ENCODE assay signal across 8 cellular contexts in genomic region chr10:25113231-25114035, GRCh38.
DNase-seq lines count a peak whose midpoint lies in the region; ATAC-seq and TF ChIP-seq lines count a peak whose summit lies in the region.

No MANE protein-coding gene starts in this region.

- H3K27ac Mint-ChIP-seq in activated naive CD4-positive, alpha-beta T cell treated with anti-CD3 and anti-CD28 coated beads, Interleukin-2, amount 10 ng/mL, durations not matched to agents 7 days and 5 days: no peak overlapping the region

- no peak overlapping the region for H3K4me2 ChIP-seq in parathyroid adenoma (ENCODE audit: low read length)

- no peak overlapping the region for H3K9ac ChIP-seq in parathyroid adenoma

- intact Hi-C loops in Right ventricle myocardium superior (cut with DNase I): loop anchor here (10.0 kb wide), 2 partner anchors 111 to 571 kb away; no protein-coding TSS in a partner anchor

- no peak overlapping the region for H3K27ac ChIP-seq in parathyroid adenoma

- no peaks in the 10 kb centered on the region for H3K36me3 ChIP-seq in GM06990 (ENCODE audit: control insufficient read depth, insufficient read depth, low read length)
- no peaks in the 10 kb centered on the region for H3K36me3 ChIP-seq in parathyroid adenoma (ENCODE audit: control insufficient read depth, insufficient read depth, low read length)

- CTCF ChIA-PET in activated naive CD4-positive, alpha-beta T cell treated with anti-CD3 and anti-CD28 coated beads, Interleukin-2, amount 10 ng/mL, durations not matched to agents 7 days and 5 days (lab: Charles Lee): interaction anchor here (1.0 to 1.8 kb wide), 4 partner anchors 11 to 113 kb away, joined by 3 to 6 read pairs (median 5); no protein-coding TSS in a partner anchor

- no peaks in the 10 kb centered on the region for H3K4me1 Mint-ChIP-seq in activated naive CD4-positive, alpha-beta T cell treated with anti-CD3 and anti-CD28 coated beads, Interleukin-2, amount 10 ng/mL, durations not matched to agents 7 days and 5 days

- no peak overlapping the region for H3K4me3 Mint-ChIP-seq in activated naive CD4-positive, alpha-beta T cell treated with anti-CD3 and anti-CD28 coated beads, Interleukin-2, amount 10 ng/mL, durations not matched to agents 7 days and 5 days

- peak; percentile 87 for ATAC-seq in GM21786 (IDR thresholded peaks at IDR 0.05; ENCODE audit: unreplicated experiment)
- ATAC-seq in Right ventricle myocardium superior (ENCODE audit: poor library complexity): peak; percentile 91

- no peaks in the 10 kb centered on the region for H3K4me1 ChIP-seq in parathyroid adenoma

- H3K4me3 ChIP-seq in GM06990 (replicated peaks; ENCODE audit: low read depth, low read length) (no peak overlapping the region), parathyroid adenoma (ENCODE audit: low read depth, low read length) (no peak overlapping the region)

- DNase-seq in GM06990 (ENCODE audit: extremely low read depth, insufficient read length) (peak; percentile 23), KBM-7 (peak; percentile 54), NOMO-1 treated with dmso at 0.1 percent for 144 hours (lab: John Stamatoyannopoulos, UW; ENCODE audit: unreplicated experiment) (peak; percentile 21), Right ventricle myocardium superior (peak; percentile 83)
- DNase-seq in activated naive CD4-positive, alpha-beta T cell treated with anti-CD3 and anti-CD28 coated beads, Interleukin-2, amount 10 ng/mL, durations not matched to agents 7 days and 5 days: peak; percentile 53
- no peak for DNase-seq in effector CD8-positive, alpha-beta T cell (lab: John Stamatoyannopoulos, UW)

- in situ Hi-C loops in KBM-7 (cut with MboI; ENCODE audit: low pct_unique_long_range_greater_than_20kb, low sequenced_read_pairs): no loop called here

- TF ChIP-seq CTCF in GM06990 (IDR thresholded peaks at IDR 0.05; ENCODE audit: insufficient read depth, low read length, poor library complexity, severe bottlenecking) (peak; percentile 90), parathyroid adenoma (IDR thresholded peaks at IDR 0.05) (peak; percentile 87)

- no peaks in the 10 kb centered on the region for H3K79me2 ChIP-seq in parathyroid adenoma

- no peaks in the 10 kb centered on the region for H3K9me3 ChIP-seq in parathyroid adenoma (ENCODE audit: control insufficient read depth, low read length)

- no peaks in the 10 kb centered on the region for H3K36me3 Mint-ChIP-seq in activated naive CD4-positive, alpha-beta T cell treated with anti-CD3 and anti-CD28 coated beads, Interleukin-2, amount 10 ng/mL, durations not matched to agents 7 days and 5 days

- H3K27me3 ChIP-seq in GM06990 (replicated peaks; ENCODE audit: control insufficient read depth, insufficient read depth, low read length) (no peaks in the 10 kb centered on the region; the same call in 1 of the 2 replicates), parathyroid adenoma (ENCODE audit: control insufficient read depth, insufficient read depth, low read length) (no peaks in the 10 kb centered on the region)

- no peaks in the 10 kb centered on the region for H3K9me3 Mint-ChIP-seq in activated naive CD4-positive, alpha-beta T cell treated with anti-CD3 and anti-CD28 coated beads, Interleukin-2, amount 10 ng/mL, durations not matched to agents 7 days and 5 days

- peaks cover 8% of the 10 kb centered on the region for H3K27me3 Mint-ChIP-seq in activated naive CD4-positive, alpha-beta T cell treated with anti-CD3 and anti-CD28 coated beads, Interleukin-2, amount 10 ng/mL, durations not matched to agents 7 days and 5 days

- H2AFZ ChIP-seq in parathyroid adenoma: peak overlapping the region; percentile 77
